8 cellular contexts compared by ENCODE assay signal in genomic region chr15:68578175-68578959, GRCh38. TPM values are rescaled to one million over a fixed set of nuclear protein-coding genes. Genes with fewer than 3 reads are reported as not detected.
DNase-seq lines count a peak whose midpoint lies in the region; ATAC-seq and TF ChIP-seq lines count a peak whose summit lies in the region.

No MANE protein-coding gene starts in this region.

- no peaks in the 10 kb centered on the region for H3K9me3 Mint-ChIP-seq in naive B cell

- H3K4me1 ChIP-seq in upper lobe of right lung, result peaks cover 10% of the 10 kb centered on the region

- H3K4me3 Mint-ChIP-seq in naive B cell, result peak overlapping the region; percentile 87 to 93 (median 92)

- H3K27me3 ChIP-seq in upper lobe of right lung, result no peaks in the 10 kb centered on the region

- H3K9me3 ChIP-seq in upper lobe of right lung, result no peaks in the 10 kb centered on the region

- H3K27ac ChIP-seq in upper lobe of right lung, result peak overlapping the region; percentile 58

- H3K27ac Mint-ChIP-seq in naive B cell, result peak overlapping the region; percentile 78 to 96 (median 94)

- ATAC-seq in naive B cell (ENCODE audit: low read depth in 2 of 2), result peak; percentile 73
- ATAC-seq in upper lobe of right lung, result peak; percentile 73
- no peak for ATAC-seq in GM19324 (IDR thresholded peaks at IDR 0.05; ENCODE audit: low FRiP score, unreplicated experiment)

- no peaks in the 10 kb centered on the region for H3K36me3 ChIP-seq in upper lobe of right lung

- TF ChIP-seq CTCF in foreskin fibroblast (IDR thresholded peaks at IDR 0.05; ENCODE audit: low read depth, low read length) (peak; percentile 48), upper lobe of right lung (IDR thresholded peaks at IDR 0.05) (peak; percentile 55)

- H3K27me3 Mint-ChIP-seq in naive B cell, result peaks cover 6 to 12% (median 10%) of the 10 kb centered on the region in 3 donors

- intact Hi-C loops in upper lobe of right lung (cut with DNase I), result no loop called here

- no peaks in the 10 kb centered on the region for H3K36me3 Mint-ChIP-seq in naive B cell

- peak; percentile 39 for DNase-seq in NCI-H1436 (lab: John Stamatoyannopoulos, UW)
- no peak for DNase-seq in NCI-H1436 treated with DMSO at 0.1 percent for 48 hours (lab: John Stamatoyannopoulos, UW)
- peak; percentile 17 for DNase-seq in NCI-H2227 treated with DMSO at 0.1 percent for 48 hours (lab: John Stamatoyannopoulos, UW)
- DNase-seq in activated naive CD4-positive, alpha-beta T cell treated with Interleukin-2 at 50 U/mL for 16 hours, result peak; percentile 26
- peak; percentile 76 to 94 for DNase-seq in foreskin fibroblast
- DNase-seq in naive B cell, result peak; percentile 72
- peak; percentile 82 for DNase-seq in upper lobe of right lung

- H3K4me3 ChIP-seq in foreskin fibroblast (ENCODE audit: low read depth in 1 of 2, low read length in 2 of 2), result peak overlapping the region; percentile 75 to 79
- H3K4me3 ChIP-seq in upper lobe of right lung, result peak overlapping the region; percentile 50

- H3K4me1 Mint-ChIP-seq in naive B cell, result peaks cover 35 to 59% (median 40%) of the 10 kb centered on the region in 3 donors

RNA-seq across cellular contexts. Expression of gene CORO2B, which starts 0.4 kb away (rescaled TPM):
- polyA plus RNA-seq in naive B cell (ENCODE audit: low read depth in 6 of 6), result 10 to 100 TPM in 1 of 6 donors, 1 to 10 TPM in 5; 3.4 to 11.3 (median 4.8) TPM
- 3.6 TPM for total RNA-seq in upper lobe of right lung
